9 cellular contexts compared by ENCODE assay signal in genomic region chr17:82095777-82096708, GRCh38. TPM values are rescaled to one million over a fixed set of nuclear protein-coding genes. Genes with fewer than 3 reads are reported as not detected.
DNase-seq lines count a peak whose midpoint lies in the region; ATAC-seq and TF ChIP-seq lines count a peak whose summit lies in the region.
"Had no signal": no experiment of that assay in that cellular context is flagged by ENCODE, and none has a peak within 500 bp of the region (broad histone marks: within the 10 kb centered on the region; RNA-seq: fewer than 3 reads in every experiment).

No MANE protein-coding gene starts in this region.

- H3K36me3 Mint-ChIP-seq in activated T-cell treated with anti-CD3 and anti-CD28 coated beads, Interleukin-2, amount 50 U/mL, for 24 hours (ENCODE audit: low read depth): peaks cover 68% of the 10 kb centered on the region
- H3K36me3 Mint-ChIP-seq in activated T-helper 17 cell treated with anti-CD3 and anti-CD28 coated beads, Interleukin-2, amount 50 U/mL, for 72 hours (ENCODE audit: low read depth): peaks cover 35% of the 10 kb centered on the region

- DNase-seq in activated T-cell treated with anti-CD3 and anti-CD28 coated beads, Interleukin-2, amount 50 U/mL, for 24 hours: no peak
- no peak for DNase-seq in activated T-cell treated with anti-CD3 and anti-CD28 coated beads, Interleukin-2, amount 50 U/mL, for 48 hours
- DNase-seq in suprapubic skin (ENCODE audit: low spot score in 2 of 2) (peak in 1 of 2 donors; percentile 64), NCI-H1092 (lab: John Stamatoyannopoulos, UW) (no peak), COR-L47 (lab: John Stamatoyannopoulos, UW) (no peak), NCI-H524 (lab: John Stamatoyannopoulos, UW) (no peak)
- DNase-seq: posterior cingulate gyrus had no signal

- TF ChIP-seq CTCF in suprapubic skin (IDR thresholded peaks at IDR 0.05): no peak

- no peaks in the 10 kb centered on the region for H3K9me3 Mint-ChIP-seq in activated T-cell treated with anti-CD3 and anti-CD28 coated beads, Interleukin-2, amount 50 U/mL, for 24 hours
- H3K9me3 Mint-ChIP-seq in activated T-helper 17 cell treated with anti-CD3 and anti-CD28 coated beads, Interleukin-2, amount 50 U/mL, for 72 hours: no peaks in the 10 kb centered on the region

- no peak for TF ChIP-seq EP300 in suprapubic skin (IDR thresholded peaks at IDR 0.05)

- no peaks in the 10 kb centered on the region for H3K27me3 ChIP-seq in iPS-18a (ENCODE audit: control insufficient read depth, insufficient read depth, low read length)
- H3K27me3 ChIP-seq in suprapubic skin: no peaks in the 10 kb centered on the region

- no peaks in the 10 kb centered on the region for H3K27me3 Mint-ChIP-seq in activated T-cell treated with anti-CD3 and anti-CD28 coated beads, Interleukin-2, amount 50 U/mL, for 24 hours
- no peaks in the 10 kb centered on the region for H3K27me3 Mint-ChIP-seq in activated T-helper 17 cell treated with anti-CD3 and anti-CD28 coated beads, Interleukin-2, amount 50 U/mL, for 72 hours

- ATAC-seq in activated T-helper 17 cell treated with anti-CD3 and anti-CD28 coated beads, Interleukin-2, amount 50 U/mL, for 72 hours (replicated peaks): no peak

- H3K36me3 ChIP-seq in iPS-18a (ENCODE audit: control insufficient read depth, low read depth, low read length): peaks cover 44% of the 10 kb centered on the region
- peaks cover 53% of the 10 kb centered on the region for H3K36me3 ChIP-seq in suprapubic skin

- H3K4me3 ChIP-seq in iPS-18a (ENCODE audit: low read length): peak overlapping the region; percentile 75
- peak overlapping the region; percentile 75 for H3K4me3 ChIP-seq in suprapubic skin

- 94% methylated on average over 20 of the region's 35 CpGs for WGBS in suprapubic skin

- H3K4me3 Mint-ChIP-seq in activated T-cell treated with anti-CD3 and anti-CD28 coated beads, Interleukin-2, amount 50 U/mL, for 24 hours: peak overlapping the region; percentile 83
- H3K4me3 Mint-ChIP-seq in activated T-helper 17 cell treated with anti-CD3 and anti-CD28 coated beads, Interleukin-2, amount 50 U/mL, for 72 hours: peak overlapping the region; percentile 66

- H3K9ac ChIP-seq in iPS-18a (ENCODE audit: low read length): no peak overlapping the region

- peaks cover 7% of the 10 kb centered on the region for H3K4me1 ChIP-seq in iPS-18a (ENCODE audit: control insufficient read depth, low read depth, low read length)
- peaks cover 45% of the 10 kb centered on the region for H3K4me1 ChIP-seq in suprapubic skin

- no peak overlapping the region for H3K27ac ChIP-seq in iPS-18a (ENCODE audit: low read length)
- peak overlapping the region; percentile 5 for H3K27ac ChIP-seq in suprapubic skin

- peaks cover 26% of the 10 kb centered on the region for H3K4me1 Mint-ChIP-seq in activated T-cell treated with anti-CD3 and anti-CD28 coated beads, Interleukin-2, amount 50 U/mL, for 24 hours (ENCODE audit: low read depth)
- no peaks in the 10 kb centered on the region for H3K4me1 Mint-ChIP-seq in activated T-helper 17 cell treated with anti-CD3 and anti-CD28 coated beads, Interleukin-2, amount 50 U/mL, for 72 hours

- peak overlapping the region; percentile 85 for H3K27ac Mint-ChIP-seq in activated T-cell treated with anti-CD3 and anti-CD28 coated beads, Interleukin-2, amount 50 U/mL, for 24 hours
- H3K27ac Mint-ChIP-seq in activated T-helper 17 cell treated with anti-CD3 and anti-CD28 coated beads, Interleukin-2, amount 50 U/mL, for 72 hours: no peak overlapping the region

- no peak for TF ChIP-seq POLR2A in suprapubic skin (IDR thresholded peaks at IDR 0.05)

- H3K9me3 ChIP-seq in iPS-18a (ENCODE audit: control insufficient read depth, low read depth, low read length): no peaks in the 10 kb centered on the region
- no peaks in the 10 kb centered on the region for H3K9me3 ChIP-seq in suprapubic skin

RNA-seq across cellular contexts. Expression of gene FASN, which starts 2.0 kb away (rescaled TPM):
- 100 to 1,000 TPM; 109 to 242 TPM for total RNA-seq in activated T-helper 17 cell treated with anti-CD3 and anti-CD28 coated beads, Interleukin-2, amount 50 U/mL, for 72 hours
- 100 to 1,000 TPM; 278 to 464 (median 359) TPM for total RNA-seq in suprapubic skin

RNA-seq across cellular contexts. Expression of gene DUS1L, which starts 30.4 kb away (rescaled TPM):
- total RNA-seq in activated T-helper 17 cell treated with anti-CD3 and anti-CD28 coated beads, Interleukin-2, amount 50 U/mL, for 72 hours: 100 to 1,000 TPM in 1 of 2 donors, 10 to 100 TPM in 1; 59.7 to 129 TPM
- 100 to 1,000 TPM in 3 of 4 donors, 10 to 100 TPM in 1; 79.3 to 176 (median 108) TPM for total RNA-seq in suprapubic skin

RNA-seq across cellular contexts. Expression of gene GPS1, which starts 44.3 kb away (rescaled TPM):
- 10 to 100 TPM; 46.2 to 97.2 TPM for total RNA-seq in activated T-helper 17 cell treated with anti-CD3 and anti-CD28 coated beads, Interleukin-2, amount 50 U/mL, for 72 hours
- total RNA-seq in suprapubic skin: 100 to 1,000 TPM in 2 of 4 donors, 10 to 100 TPM in 2; 72.4 to 113 (median 100) TPM

RNA-seq across cellular contexts. Expression of gene RFNG, which starts 44.4 kb away (rescaled TPM):
- total RNA-seq in activated T-helper 17 cell treated with anti-CD3 and anti-CD28 coated beads, Interleukin-2, amount 50 U/mL, for 72 hours: 10 to 100 TPM; 21.1 to 25.2 TPM
- total RNA-seq in suprapubic skin: 10 to 100 TPM; 46.0 to 61.0 (median 50.8) TPM

RNA-seq across cellular contexts. Expression of gene DCXR, which starts 58.5 kb away (rescaled TPM):
- total RNA-seq in activated T-helper 17 cell treated with anti-CD3 and anti-CD28 coated beads, Interleukin-2, amount 50 U/mL, for 72 hours: 10 to 100 TPM; 63.1 to 91.0 TPM
- 100 to 1,000 TPM; 160 to 267 (median 222) TPM for total RNA-seq in suprapubic skin
